ENCODE assay signal across 1 cellular context in the genomic region with DNA sequence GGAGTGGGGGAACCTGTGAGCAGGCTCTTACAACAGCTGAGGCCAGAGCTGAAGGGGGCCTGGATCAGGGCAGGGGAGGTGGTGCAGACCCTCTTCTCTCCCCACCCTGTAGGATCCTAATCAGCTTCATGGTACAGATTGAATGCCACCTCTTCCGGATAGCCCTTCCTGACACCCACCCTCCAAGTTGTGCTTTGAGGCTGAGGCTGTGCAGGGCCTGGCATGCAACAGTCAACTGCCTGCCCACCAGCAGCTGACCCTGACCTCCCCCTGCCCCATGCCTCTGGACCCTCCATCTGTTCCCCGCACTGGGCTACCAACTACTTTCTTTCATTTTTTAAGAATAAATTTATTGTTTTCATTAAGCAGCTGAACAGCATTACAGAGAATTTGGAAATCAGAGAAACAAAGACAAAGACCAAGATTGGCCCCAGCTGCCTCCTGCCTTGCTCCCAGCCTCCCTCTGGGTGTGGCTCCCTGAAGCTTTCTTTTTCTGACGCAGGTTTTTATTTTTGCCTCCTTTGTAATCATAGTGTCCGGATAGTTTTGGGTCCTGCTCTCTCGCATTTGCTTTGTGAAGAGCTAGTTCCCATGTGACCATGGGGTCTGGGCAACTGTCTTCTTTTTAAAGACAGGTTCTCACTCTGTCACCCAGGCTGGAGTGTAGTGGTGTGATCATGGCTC.
TF ChIP-seq lines count a peak whose summit lies in the region.

No MANE protein-coding gene starts in this region.

TF ChIP-seq in HepG2, 621 proteins besides CTCF, POLR2A, EP300 and RAD21:
- TF ChIP-seq SAFB2 (CRISPR knock-in tag; IDR thresholded peaks at IDR 0.05; ENCODE audit: borderline replicate concordance, low read depth) (no peak), FOSL1 (CRISPR knock-in tag; IDR thresholded peaks at IDR 0.05; ENCODE audit: borderline replicate concordance) (no peak), ATF7-NPFF (CRISPR knock-in tag; IDR thresholded peaks at IDR 0.05; ENCODE audit: low read depth) (0 out of 2 replicates have a peak, but pooled peaks have one; percentile 29)
